20 cellular contexts compared by ENCODE assay signal in the genomic region with DNA sequence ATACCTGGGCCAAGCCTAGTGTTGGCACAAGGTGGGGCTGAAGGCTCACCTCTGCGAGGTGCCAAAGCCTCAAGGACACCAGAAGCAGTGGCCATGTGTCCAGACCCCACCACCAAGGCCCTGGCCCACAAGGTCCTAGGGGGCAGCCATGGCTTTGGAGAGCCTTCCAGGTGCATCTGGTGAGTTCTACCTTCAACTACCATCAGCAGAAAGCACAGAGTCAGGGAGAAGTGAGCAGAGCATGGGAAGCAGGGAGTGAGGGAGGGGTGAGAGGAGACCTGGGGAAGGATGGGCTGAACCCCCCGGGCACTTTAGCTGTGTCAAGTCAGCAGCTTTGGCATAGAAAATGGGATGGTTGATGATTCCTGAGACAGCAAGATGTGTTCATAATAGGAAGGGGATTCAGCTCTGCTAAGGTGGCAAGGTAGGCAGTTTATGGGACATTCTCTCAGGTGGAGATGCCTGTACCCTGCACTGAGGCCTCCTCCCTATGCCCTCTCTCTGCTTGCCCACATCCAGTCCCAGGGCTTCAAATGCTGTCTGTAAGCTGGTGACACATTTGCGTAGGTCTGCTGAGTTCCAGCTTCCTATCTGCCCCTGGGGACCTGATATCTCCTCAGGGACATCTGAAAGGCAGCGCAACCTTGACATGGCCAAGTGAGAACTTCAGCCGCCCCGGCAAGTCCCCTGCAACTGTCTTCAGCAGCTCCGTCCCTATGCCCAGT.
A peak's percentile ranks its signal among the peaks of the same experiment; 100 is the strongest.
DNase-seq lines count a peak whose midpoint lies in the region; ATAC-seq and TF ChIP-seq lines count a peak whose summit lies in the region.
"Had no signal": no experiment of that assay in that cellular context is flagged by ENCODE, and none has a peak within 500 bp of the region (broad histone marks: within the 10 kb centered on the region; RNA-seq: fewer than 3 reads in every experiment).

No MANE protein-coding gene starts in this region.

- H3K4me3 Mint-ChIP-seq in neural progenitor cell = no peak overlapping the region
- no peak overlapping the region for H3K4me3 Mint-ChIP-seq in CD4-positive, alpha-beta memory T cell
- H3K4me3 Mint-ChIP-seq: CD4-positive, alpha-beta T cell had no signal

- CTCF ChIA-PET in CD4-positive, alpha-beta memory T cell (lab: Charles Lee; ENCODE audit: partially characterized antibody) = no interaction called here

- DNase-seq in Right ventricle myocardium superior = no peak
- no peak for DNase-seq in left ventricle myocardium inferior
- no peak for DNase-seq in neural progenitor cell (ENCODE audit: low spot score)
- peak; percentile 40 to 48 for DNase-seq in suprapubic skin (ENCODE audit: low spot score in 2 of 2)
- no peak for DNase-seq in CD4-positive, alpha-beta memory T cell
- DNase-seq: CD4-positive, alpha-beta T cell; DMS153; GDM1; GOT3; KG1; MV-4-11; NCI-H187; NCI-H2107; NCI-H510A; NCI-H774; SIG-M5 had no signal

- H3K27me3 Mint-ChIP-seq in neural progenitor cell (ENCODE audit: insufficient read depth, low read depth) = peaks cover 6% of the 10 kb centered on the region
- peaks cover 1 to 2% of the 10 kb centered on the region in 2 donors for H3K27me3 Mint-ChIP-seq in CD4-positive, alpha-beta memory T cell

- peak; percentile 53 for ATAC-seq in Right ventricle myocardium superior (ENCODE audit: poor library complexity)
- peak; percentile 58 for ATAC-seq in HG03432 (IDR thresholded peaks at IDR 0.05; ENCODE audit: unreplicated experiment)
- no peak for ATAC-seq in HG02642 (IDR thresholded peaks at IDR 0.05; ENCODE audit: poor library complexity, unreplicated experiment)
- no peak for ATAC-seq in GM18909 (IDR thresholded peaks at IDR 0.05; ENCODE audit: poor library complexity, unreplicated experiment)

- H3K36me3 ChIP-seq in left ventricle myocardium inferior (no peaks in the 10 kb centered on the region), neural progenitor cell (no peaks in the 10 kb centered on the region), suprapubic skin (no peaks in the 10 kb centered on the region)
- H3K36me3 ChIP-seq in CD4-positive, alpha-beta memory T cell (ENCODE audit: insufficient read depth, low read length) = no peaks in the 10 kb centered on the region

- no peak for TF ChIP-seq POLR2A in suprapubic skin (IDR thresholded peaks at IDR 0.05)

- intact Hi-C loops in Right ventricle myocardium superior (cut with DNase I) = no loop called here
- intact Hi-C loops in left ventricle myocardium inferior (cut with micrococcal nuclease) = no loop called here
- intact Hi-C loops in CD4-positive, alpha-beta memory T cell (cut with micrococcal nuclease) = no loop called here

- H4K20me1 ChIP-seq in neural progenitor cell (ENCODE audit: low read depth) = no peaks in the 10 kb centered on the region

- H3K27me3 ChIP-seq in left ventricle myocardium inferior (ENCODE audit: low read depth) = no peaks in the 10 kb centered on the region
- H3K27me3 ChIP-seq in neural progenitor cell = no peaks in the 10 kb centered on the region
- no peaks in the 10 kb centered on the region for H3K27me3 ChIP-seq in suprapubic skin
- no peaks in the 10 kb centered on the region for H3K27me3 ChIP-seq in CD4-positive, alpha-beta memory T cell (ENCODE audit: insufficient read depth, low read length)

- TF ChIP-seq CTCF in left ventricle myocardium inferior (IDR thresholded peaks at IDR 0.05; ENCODE audit: borderline replicate concordance) (no peak), neural progenitor cell (IDR thresholded peaks at IDR 0.05) (no peak), suprapubic skin (IDR thresholded peaks at IDR 0.05) (no peak)

- 91% methylated on average over 7 of the region's 7 CpGs for WGBS in suprapubic skin

- no peak overlapping the region for H3K4me2 ChIP-seq in neural progenitor cell

- H3K9me3 Mint-ChIP-seq in neural progenitor cell = no peaks in the 10 kb centered on the region
- no peaks in the 10 kb centered on the region for H3K9me3 Mint-ChIP-seq in CD4-positive, alpha-beta memory T cell
- H3K9me3 Mint-ChIP-seq: CD4-positive, alpha-beta T cell had no signal

- POLR2A ChIA-PET in CD4-positive, alpha-beta memory T cell (lab: Charles Lee; ENCODE audit: partially characterized antibody) = no interaction called here

- H3K9ac ChIP-seq in neural progenitor cell = no peak overlapping the region

- no peaks in the 10 kb centered on the region for H3K79me2 ChIP-seq in neural progenitor cell (ENCODE audit: low read depth)

- H3K27ac ChIP-seq in left ventricle myocardium inferior (replicated peaks) (no peak overlapping the region), neural progenitor cell (no peak overlapping the region), suprapubic skin (no peak overlapping the region)
- no peak overlapping the region for H3K27ac ChIP-seq in CD4-positive, alpha-beta memory T cell (ENCODE audit: low read depth, low read length)
- H3K27ac ChIP-seq: 22Rv1 had no signal

- H3K4me1 ChIP-seq in left ventricle myocardium inferior (no peaks in the 10 kb centered on the region), neural progenitor cell (no peaks in the 10 kb centered on the region), suprapubic skin (peaks cover 24% of the 10 kb centered on the region)
- H3K4me1 ChIP-seq in CD4-positive, alpha-beta memory T cell (ENCODE audit: insufficient read depth, low read length) = no peaks in the 10 kb centered on the region

- H3K9me3 ChIP-seq in left ventricle myocardium inferior (replicated peaks) (no peaks in the 10 kb centered on the region), neural progenitor cell (ENCODE audit: low read depth) (no peaks in the 10 kb centered on the region), suprapubic skin (no peaks in the 10 kb centered on the region)
- H3K9me3 ChIP-seq in CD4-positive, alpha-beta memory T cell (ENCODE audit: control insufficient read depth in 1 of 2, low read length in 2 of 2) = no peaks in the 10 kb centered on the region

- H3K4me3 ChIP-seq in left ventricle myocardium inferior (no peak overlapping the region), neural progenitor cell (no peak overlapping the region), suprapubic skin (no peak overlapping the region)
- no peak overlapping the region for H3K4me3 ChIP-seq in CD4-positive, alpha-beta memory T cell (ENCODE audit: low read length in 2 of 2)

- H3K4me1 Mint-ChIP-seq in neural progenitor cell = peaks cover 20% of the 10 kb centered on the region
- H3K4me1 Mint-ChIP-seq in CD4-positive, alpha-beta memory T cell = no peaks in the 10 kb centered on the region

- H3K36me3 Mint-ChIP-seq in neural progenitor cell = no peaks in the 10 kb centered on the region
- H3K36me3 Mint-ChIP-seq in CD4-positive, alpha-beta memory T cell = no peaks in the 10 kb centered on the region

- no peaks in the 10 kb centered on the region for H3F3A ChIP-seq in neural progenitor cell (ENCODE audit: low read depth)

- H3K27ac Mint-ChIP-seq in neural progenitor cell = peak overlapping the region; percentile 28
- no peak overlapping the region for H3K27ac Mint-ChIP-seq in CD4-positive, alpha-beta memory T cell
- H3K27ac Mint-ChIP-seq: CD4-positive, alpha-beta T cell had no signal

- TF ChIP-seq EP300 in suprapubic skin (IDR thresholded peaks at IDR 0.05) = no peak

- H2AFZ ChIP-seq in neural progenitor cell (replicated peaks) = no peak overlapping the region

Comparison
In these comparisons a context has a peak if more than half of its experiments do, and no peak if none do; other contexts are left out.
1. ATAC-seq: peak in Right ventricle myocardium superior (single experiment) and HG03432 (single experiment); none in HG02642 (single experiment) and GM18909 (single experiment).
2. DNase-seq: peak in suprapubic skin (2 of 2); none in Right ventricle myocardium superior (single experiment), left ventricle myocardium inferior (single experiment), neural progenitor cell (single experiment) and CD4-positive, alpha-beta memory T cell (0 of 5).